ENCODE assay signal across 8 cellular contexts in the genomic region with DNA sequence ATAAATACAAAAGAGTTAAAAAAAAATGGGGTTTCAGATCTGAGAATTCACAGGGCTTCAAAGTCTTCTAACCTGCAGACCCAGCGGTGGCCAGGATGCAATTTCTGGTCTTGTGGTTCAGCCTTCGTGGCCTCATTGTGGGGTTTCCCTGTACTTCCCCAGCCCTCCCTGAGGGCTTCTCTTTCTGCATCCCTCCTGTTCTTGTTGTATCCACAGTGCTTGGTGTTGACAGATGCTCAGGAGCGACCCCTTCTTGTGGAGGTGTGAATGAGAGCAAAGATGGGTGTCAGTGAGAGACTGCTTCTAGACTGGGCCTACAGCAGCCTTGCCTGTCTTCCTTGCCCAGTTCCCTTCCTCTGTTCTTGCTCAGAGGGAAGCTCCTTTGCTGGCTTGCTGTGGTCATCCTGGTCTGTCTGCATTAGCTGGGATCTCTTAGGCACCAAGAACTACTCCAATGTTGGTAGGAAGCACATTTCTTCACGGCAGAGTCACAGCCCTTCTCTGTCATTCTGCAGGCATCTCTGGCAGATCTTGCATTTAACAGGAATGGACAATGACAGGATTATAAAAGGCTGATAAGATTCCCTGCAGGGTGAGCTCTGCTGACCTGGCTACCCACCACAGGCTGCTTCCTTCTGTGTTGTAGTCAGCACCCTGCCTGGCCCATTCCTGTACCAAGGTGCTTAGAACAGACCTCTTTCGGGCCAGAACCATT.
A peak's percentile ranks its signal among the peaks of the same experiment; 100 is the strongest.
DNase-seq lines count a peak whose midpoint lies in the region; ATAC-seq and TF ChIP-seq lines count a peak whose summit lies in the region.

No MANE protein-coding gene starts in this region.

- H3K79me2 ChIP-seq in KMS-11 (ENCODE audit: insufficient read depth, low read depth), result no peaks in the 10 kb centered on the region
- no peaks in the 10 kb centered on the region for H3K79me2 ChIP-seq in neural cell (replicated peaks; ENCODE audit: insufficient read depth, low read length)

- H4K20me1 ChIP-seq in KMS-11 (ENCODE audit: insufficient read depth) (no peaks in the 10 kb centered on the region), neural cell (ENCODE audit: insufficient read depth) (no peaks in the 10 kb centered on the region)

- TF ChIP-seq CTCF in C4-2B (conservative IDR thresholded peaks at IDR 0.05) (peak; percentile 14; the same call in 1 of the 2 replicates), KMS-11 (conservative IDR thresholded peaks at IDR 0.05; ENCODE audit: low read depth, low read length) (peak; percentile 54), astrocyte of the cerebellum (IDR thresholded peaks at IDR 0.05; ENCODE audit: low read depth, low read length, missing control alignments) (peak; percentile 37), neural cell (IDR thresholded peaks at IDR 0.05; ENCODE audit: poor library complexity, severe bottlenecking) (peak; percentile 42)

- H3K27ac ChIP-seq in C4-2B (no peak overlapping the region), KMS-11 (no peak overlapping the region), neural cell (ENCODE audit: low read length) (no peak overlapping the region)

- H3K9me2 ChIP-seq in neural cell (ENCODE audit: insufficient read depth, low read length), result no peaks in the 10 kb centered on the region

- ATAC-seq in GM19351 (IDR thresholded peaks at IDR 0.05; ENCODE audit: unreplicated experiment) (peak; percentile 61), HG03439 (IDR thresholded peaks at IDR 0.05; ENCODE audit: unreplicated experiment) (no peak)

- H3K4me1 ChIP-seq in KMS-11 (ENCODE audit: low read depth, poor library complexity, severe bottlenecking), result peaks cover 11% of the 10 kb centered on the region

- H3K27me3 ChIP-seq in KMS-11 (ENCODE audit: insufficient read depth, low read depth) (no peaks in the 10 kb centered on the region), neural cell (ENCODE audit: insufficient read depth, low read depth, low read length) (no peaks in the 10 kb centered on the region)

- in situ Hi-C loops in astrocyte of the cerebellum (cut with HindIII; ENCODE audit: low sequenced_read_pairs), result no loop called here

- H3K9ac ChIP-seq in KMS-11, result no peak overlapping the region
- no peak overlapping the region for H3K9ac ChIP-seq in neural cell (ENCODE audit: low read length)

- H3K36me3 ChIP-seq in KMS-11 (ENCODE audit: insufficient read depth) (no peaks in the 10 kb centered on the region), neural cell (ENCODE audit: insufficient read depth, low read length) (no peaks in the 10 kb centered on the region)

- no peak overlapping the region for H3K4me3 ChIP-seq in KMS-11 (IDR thresholded peaks at IDR 0.05; ENCODE audit: insufficient read depth, low read depth, low read length)
- no peak overlapping the region for H3K4me3 ChIP-seq in astrocyte of the cerebellum (ENCODE audit: low read depth, low read length)
- H3K4me3 ChIP-seq in neural cell (ENCODE audit: low read length), result no peak overlapping the region

- no peak for TF ChIP-seq RAD21 in neural cell (conservative IDR thresholded peaks at IDR 0.05)

- no peaks in the 10 kb centered on the region for H3K9me3 ChIP-seq in neural cell (ENCODE audit: low read length)

- DNase-seq in astrocyte of the cerebellum (ENCODE audit: low read depth), result no peak
- no peak for DNase-seq in GDM1 (lab: John Stamatoyannopoulos, UW)
- DNase-seq in GOT3 (lab: John Stamatoyannopoulos, UW), result no peak

- TF ChIP-seq EP300 in neural cell (conservative IDR thresholded peaks at IDR 0.05; ENCODE audit: poor library complexity, severe bottlenecking), result no peak

- H2AFZ ChIP-seq in KMS-11 (ENCODE audit: low read depth), result no peak overlapping the region
- no peak overlapping the region for H2AFZ ChIP-seq in neural cell (ENCODE audit: low read depth, low read length)

- H3F3A ChIP-seq in neural cell (ENCODE audit: insufficient read depth, low read length, poor library complexity, severe bottlenecking), result no peaks in the 10 kb centered on the region

- H3K4me2 ChIP-seq in KMS-11 (peak overlapping the region; percentile 6; the same call in 1 of the 2 replicates), neural cell (ENCODE audit: low read length) (no peak overlapping the region)

TF ChIP-seq in neural cell, 6 proteins besides CTCF, POLR2A, EP300 and RAD21:
- TF ChIP-seq MXI1 (conservative IDR thresholded peaks at IDR 0.05; ENCODE audit: poor library complexity, severe bottlenecking) (no peak), TAF1 (IDR thresholded peaks at IDR 0.05; ENCODE audit: low read depth) (no peak), EZH2 (IDR thresholded peaks at IDR 0.05; ENCODE audit: borderline replicate concordance, insufficient read depth, low read length, poor library complexity, severe bottlenecking) (no peak), SMC3 (conservative IDR thresholded peaks at IDR 0.05; ENCODE audit: poor library complexity) (no peak), POLR2AphosphoS5 (IDR thresholded peaks at IDR 0.05) (no peak)
- TF ChIP-seq, protein P1, sequence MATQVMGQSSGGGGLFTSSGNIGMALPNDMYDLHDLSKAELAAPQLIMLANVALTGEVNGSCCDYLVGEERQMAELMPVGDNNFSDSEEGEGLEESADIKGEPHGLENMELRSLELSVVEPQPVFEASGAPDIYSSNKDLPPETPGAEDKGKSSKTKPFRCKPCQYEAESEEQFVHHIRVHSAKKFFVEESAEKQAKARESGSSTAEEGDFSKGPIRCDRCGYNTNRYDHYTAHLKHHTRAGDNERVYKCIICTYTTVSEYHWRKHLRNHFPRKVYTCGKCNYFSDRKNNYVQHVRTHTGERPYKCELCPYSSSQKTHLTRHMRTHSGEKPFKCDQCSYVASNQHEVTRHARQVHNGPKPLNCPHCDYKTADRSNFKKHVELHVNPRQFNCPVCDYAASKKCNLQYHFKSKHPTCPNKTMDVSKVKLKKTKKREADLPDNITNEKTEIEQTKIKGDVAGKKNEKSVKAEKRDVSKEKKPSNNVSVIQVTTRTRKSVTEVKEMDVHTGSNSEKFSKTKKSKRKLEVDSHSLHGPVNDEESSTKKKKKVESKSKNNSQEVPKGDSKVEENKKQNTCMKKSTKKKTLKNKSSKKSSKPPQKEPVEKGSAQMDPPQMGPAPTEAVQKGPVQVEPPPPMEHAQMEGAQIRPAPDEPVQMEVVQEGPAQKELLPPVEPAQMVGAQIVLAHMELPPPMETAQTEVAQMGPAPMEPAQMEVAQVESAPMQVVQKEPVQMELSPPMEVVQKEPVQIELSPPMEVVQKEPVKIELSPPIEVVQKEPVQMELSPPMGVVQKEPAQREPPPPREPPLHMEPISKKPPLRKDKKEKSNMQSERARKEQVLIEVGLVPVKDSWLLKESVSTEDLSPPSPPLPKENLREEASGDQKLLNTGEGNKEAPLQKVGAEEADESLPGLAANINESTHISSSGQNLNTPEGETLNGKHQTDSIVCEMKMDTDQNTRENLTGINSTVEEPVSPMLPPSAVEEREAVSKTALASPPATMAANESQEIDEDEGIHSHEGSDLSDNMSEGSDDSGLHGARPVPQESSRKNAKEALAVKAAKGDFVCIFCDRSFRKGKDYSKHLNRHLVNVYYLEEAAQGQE (IDR thresholded peaks at IDR 0.05; ENCODE audit: borderline replicate concordance), result no peak
